8 cellular contexts compared by ENCODE assay signal in genomic region chr11:116853461-116854073, GRCh38. TPM values are rescaled to one million over a fixed set of nuclear protein-coding genes. Genes with fewer than 3 reads are reported as not detected.
DNase-seq lines count a peak whose midpoint lies in the region; ATAC-seq and TF ChIP-seq lines count a peak whose summit lies in the region.

No MANE protein-coding gene starts in this region.

- DNase-seq in NCI-H2196 (lab: John Stamatoyannopoulos, UW; ENCODE audit: unreplicated experiment) (peak; percentile 76), fibroblast of villous mesenchyme (ENCODE audit: low read depth) (peak; percentile 96), HuH-7 (ENCODE audit: low spot score) (no peak), superior temporal gyrus (ENCODE audit: extremely low spot score) (no peak)
- peak; percentile 73 for DNase-seq in activated CD8-positive, alpha-beta memory T cell treated with anti-CD3 and anti-CD28 coated beads for 24 hours
- DNase-seq in stimulated activated CD8-positive, alpha-beta memory T cell treated with anti-CD3 and anti-CD28 coated beads, Interleukin-15, amount 100 ng/mL, for 1 hour (ENCODE audit: low read depth), result peak; percentile 12

- TF ChIP-seq CTCF in fibroblast of villous mesenchyme (IDR thresholded peaks at IDR 0.05; ENCODE audit: insufficient read depth, low read depth, low read length), result no peak

- H3K4me3 ChIP-seq in fibroblast of villous mesenchyme (ENCODE audit: low read depth, low read length), result no peak overlapping the region

- ATAC-seq in GM18520 (IDR thresholded peaks at IDR 0.05; ENCODE audit: unreplicated experiment), result peak; percentile 95
- peak; percentile 93 for ATAC-seq in HG02759 (IDR thresholded peaks at IDR 0.05; ENCODE audit: unreplicated experiment)

RNA-seq across cellular contexts. Expression of gene APOA1, which starts 16.1 kb away (rescaled TPM):
- not detected in 2 replicates for total RNA-seq in fibroblast of villous mesenchyme

RNA-seq across cellular contexts. Expression of gene APOC3, which starts 23.9 kb away (rescaled TPM):
- not detected in 2 replicates for total RNA-seq in fibroblast of villous mesenchyme

RNA-seq across cellular contexts. Expression of gene APOA4, which starts 30.5 kb away (rescaled TPM):
- not detected in 2 replicates for total RNA-seq in fibroblast of villous mesenchyme

Comparison
In these comparisons a context has a peak if more than half of its experiments do, and no peak if none do; other contexts are left out.
1. DNase-seq: peak in NCI-H2196 (single experiment), activated CD8-positive, alpha-beta memory T cell treated with anti-CD3 and anti-CD28 coated beads for 24 hours (single experiment), fibroblast of villous mesenchyme (single experiment) and stimulated activated CD8-positive, alpha-beta memory T cell treated with anti-CD3 and anti-CD28 coated beads, Interleukin-15, amount 100 ng/mL, for 1 hour (single experiment); none in HuH-7 (single experiment) and superior temporal gyrus (single experiment).